Comparison of ENCODE assay signal across 15 cellular contexts in the genomic region with DNA sequence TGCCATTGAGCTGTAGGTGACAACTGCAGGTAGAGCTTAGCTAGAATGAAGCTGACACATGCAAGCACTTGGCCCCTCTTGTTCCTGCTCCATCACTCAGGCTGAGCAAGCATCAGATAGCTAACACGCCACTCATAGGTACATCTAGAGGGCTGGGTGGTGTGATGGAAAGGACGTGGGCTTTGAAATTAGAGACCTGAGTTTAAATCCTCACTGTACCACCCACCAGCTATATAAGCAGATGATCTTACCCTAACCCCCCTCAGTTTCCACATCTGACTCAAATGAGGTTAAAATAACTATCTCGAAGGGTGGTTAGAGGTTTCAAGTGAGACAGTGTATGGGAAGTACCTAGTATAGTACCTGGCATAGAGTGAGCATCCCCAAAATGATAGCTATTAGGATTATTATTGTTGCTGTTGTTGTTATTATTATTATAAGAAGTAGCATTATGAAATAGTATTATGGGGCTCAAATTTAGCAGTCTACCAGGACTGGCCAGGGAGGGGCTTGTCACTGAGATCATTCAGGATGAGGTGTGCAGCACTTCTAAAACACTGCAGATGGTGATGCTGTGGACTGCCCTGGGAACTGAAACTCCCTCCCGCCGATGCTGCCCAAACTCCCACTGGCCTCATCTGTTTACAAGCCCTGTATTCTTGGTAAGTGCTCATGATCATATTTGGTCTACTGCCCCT. TPM values are rescaled to one million over a fixed set of nuclear protein-coding genes. Genes with fewer than 3 reads are reported as not detected.
DNase-seq lines count a peak whose midpoint lies in the region; ATAC-seq, FAIRE-seq and TF ChIP-seq lines count a peak whose summit lies in the region.
"Had no signal": no experiment of that assay in that cellular context is flagged by ENCODE, and none has a peak within 500 bp of the region (broad histone marks: within the 10 kb centered on the region; RNA-seq: fewer than 3 reads in every experiment).

No MANE protein-coding gene starts in this region.

- H3K4me1 ChIP-seq in tibial artery, result no peaks in the 10 kb centered on the region
- H3K4me1 ChIP-seq in CD8-positive, alpha-beta T cell (ENCODE audit: insufficient read depth, low read length), result no peaks in the 10 kb centered on the region
- H3K4me1 ChIP-seq: esophagus squamous epithelium had no signal

- no peaks in the 10 kb centered on the region for H3K27me3 ChIP-seq in tibial artery
- H3K27me3 ChIP-seq in CD8-positive, alpha-beta T cell (ENCODE audit: insufficient read depth, low read length), result no peaks in the 10 kb centered on the region
- H3K27me3 ChIP-seq: esophagus squamous epithelium had no signal

- no peaks in the 10 kb centered on the region for H3K9me3 Mint-ChIP-seq in CD8-positive, alpha-beta T cell
- H3K9me3 Mint-ChIP-seq: brain had no signal

- no peak for TF ChIP-seq CTCF in tibial artery (IDR thresholded peaks at IDR 0.05)
- no peak for TF ChIP-seq CTCF in CD8-positive, alpha-beta T cell (IDR thresholded peaks at IDR 0.05)

- ATAC-seq in HG02642 (IDR thresholded peaks at IDR 0.05; ENCODE audit: poor library complexity, unreplicated experiment), result peak; percentile 77
- peak; percentile 79 for ATAC-seq in HG03442 (IDR thresholded peaks at IDR 0.05; ENCODE audit: unreplicated experiment)
- ATAC-seq in CD8-positive, alpha-beta T cell, result no peak

- peaks cover 10% of the 10 kb centered on the region for H3K36me3 Mint-ChIP-seq in CD8-positive, alpha-beta T cell
- H3K36me3 Mint-ChIP-seq: brain had no signal

- no peaks in the 10 kb centered on the region for H3K4me1 Mint-ChIP-seq in CD8-positive, alpha-beta T cell (ENCODE audit: low read depth)
- H3K4me1 Mint-ChIP-seq: brain had no signal

- no peak overlapping the region for H3K27ac Mint-ChIP-seq in CD8-positive, alpha-beta T cell
- H3K27ac Mint-ChIP-seq: brain had no signal

- TF ChIP-seq POLR2A in GM15510 (IDR thresholded peaks at IDR 0.05; ENCODE audit: borderline replicate concordance, extremely low read depth, insufficient read length), result peak; percentile 33

- DNase-seq in GM19239 (ENCODE audit: insufficient read length, low spot score), result no peak
- no peak for DNase-seq in tibial artery
- no peak for DNase-seq in CD8-positive, alpha-beta T cell
- DNase-seq in activated CD4-positive, alpha-beta T cell treated with anti-CD3 and anti-CD28 coated beads for 1 hour, result no peak
- DNase-seq in activated CD8-positive, alpha-beta memory T cell treated with anti-CD3 and anti-CD28 coated beads for 24 hours, result no peak
- DNase-seq: esophagus squamous epithelium had no signal

- intact Hi-C loops in tibial artery (cut with DNase I; ENCODE audit: low total_unique reads), result no loop called here
- intact Hi-C loops in CD8-positive, alpha-beta T cell (cut with DNase I, micrococcal nuclease), result no loop called here

- CTCF ChIA-PET in CD8-positive, alpha-beta T cell (lab: Charles Lee), result no interaction called here

- H3K4me3 ChIP-seq in tibial artery, result no peak overlapping the region
- no peak overlapping the region for H3K4me3 ChIP-seq in CD8-positive, alpha-beta T cell (ENCODE audit: low read depth, low read length)
- H3K4me3 ChIP-seq: esophagus squamous epithelium, SK-N-MC, thoracic aorta had no signal

- H3K9me3 ChIP-seq in tibial artery, result no peaks in the 10 kb centered on the region
- no peaks in the 10 kb centered on the region for H3K9me3 ChIP-seq in CD8-positive, alpha-beta T cell (ENCODE audit: low read length)
- H3K9me3 ChIP-seq: esophagus squamous epithelium, thoracic aorta had no signal

- no peaks in the 10 kb centered on the region for H3K36me3 ChIP-seq in tibial artery
- H3K36me3 ChIP-seq in CD8-positive, alpha-beta T cell (ENCODE audit: insufficient read depth, low read length), result no peaks in the 10 kb centered on the region
- H3K36me3 ChIP-seq: esophagus squamous epithelium, thoracic aorta had no signal

- POLR2A ChIA-PET in CD8-positive, alpha-beta T cell (lab: Charles Lee), result interaction anchor here (1.2 kb wide), 1 partner anchor 13 kb away, joined by 3 read pairs; no protein-coding TSS in a partner anchor

- H3K4me3 Mint-ChIP-seq in CD8-positive, alpha-beta T cell, result no peak overlapping the region
- H3K4me3 Mint-ChIP-seq: brain had no signal

- H3K27ac ChIP-seq in tibial artery, result no peak overlapping the region
- no peak overlapping the region for H3K27ac ChIP-seq in CD8-positive, alpha-beta T cell (ENCODE audit: low read depth, low read length)
- H3K27ac ChIP-seq: C4-2B, esophagus squamous epithelium, SK-N-MC, thoracic aorta had no signal

- FAIRE-seq in GM19239 (lab: Jason Lieb, UNC), result peak; percentile 99
- FAIRE-seq: keratinocyte had no signal

- no peaks in the 10 kb centered on the region for H3K27me3 Mint-ChIP-seq in CD8-positive, alpha-beta T cell (ENCODE audit: low read depth)
- H3K27me3 Mint-ChIP-seq: brain had no signal

RNA-seq across cellular contexts. Expression of a gene that starts 59.0 kb away (rescaled TPM):
- under 1 TPM; 0.38 to 1.00 TPM for total RNA-seq in CD8-positive, alpha-beta T cell
- total RNA-seq: esophagus squamous epithelium, NCI-H460 had no signal
